ENCODE assay signal across 1 cellular context in the genomic region with DNA sequence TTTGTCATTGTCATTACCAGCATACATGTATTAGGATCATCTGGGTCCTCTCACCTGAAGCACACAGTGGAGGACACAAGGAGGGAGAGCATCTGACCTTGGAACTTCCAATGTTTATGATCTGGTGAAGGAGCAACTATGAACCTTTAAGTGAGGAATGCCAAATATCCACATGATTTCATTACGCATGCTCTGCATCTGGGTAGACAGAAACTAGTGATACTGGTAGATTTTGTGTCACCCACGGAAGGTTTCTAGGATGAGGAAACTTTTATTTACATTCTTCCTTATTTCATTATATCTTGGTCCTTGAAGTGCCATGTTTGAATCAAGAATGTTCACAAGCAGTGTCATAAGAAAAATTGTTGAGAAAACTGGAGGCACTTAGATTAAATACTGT.
TF ChIP-seq lines count a peak whose summit lies in the region.

No MANE protein-coding gene starts in this region.

TF ChIP-seq in IMR-90, 13 proteins besides CTCF, POLR2A, EP300 and RAD21 (continued from another document):
- TF ChIP-seq MAZ (IDR thresholded peaks at IDR 0.05; ENCODE audit: borderline replicate concordance, low read depth, low read length), result no peak
- no peak for TF ChIP-seq CEBPB (IDR thresholded peaks at IDR 0.05; ENCODE audit: low read depth, low read length)
- TF ChIP-seq BHLHE40 (IDR thresholded peaks at IDR 0.05; ENCODE audit: low read depth, low read length), result no peak
- TF ChIP-seq MXI1 (IDR thresholded peaks at IDR 0.05; ENCODE audit: borderline replicate concordance, low read depth, low read length), result no peak
- no peak for TF ChIP-seq FOS (IDR thresholded peaks at IDR 0.05; ENCODE audit: low read depth, low read length)
- TF ChIP-seq NFE2L2 (IDR thresholded peaks at IDR 0.05; ENCODE audit: low read depth, low read length), result no peak
- TF ChIP-seq, protein P1, sequence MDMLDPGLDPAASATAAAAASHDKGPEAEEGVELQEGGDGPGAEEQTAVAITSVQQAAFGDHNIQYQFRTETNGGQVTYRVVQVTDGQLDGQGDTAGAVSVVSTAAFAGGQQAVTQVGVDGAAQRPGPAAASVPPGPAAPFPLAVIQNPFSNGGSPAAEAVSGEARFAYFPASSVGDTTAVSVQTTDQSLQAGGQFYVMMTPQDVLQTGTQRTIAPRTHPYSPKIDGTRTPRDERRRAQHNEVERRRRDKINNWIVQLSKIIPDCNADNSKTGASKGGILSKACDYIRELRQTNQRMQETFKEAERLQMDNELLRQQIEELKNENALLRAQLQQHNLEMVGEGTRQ (IDR thresholded peaks at IDR 0.05; ENCODE audit: low read depth, low read length), result no peak
- TF ChIP-seq RFX5 (IDR thresholded peaks at IDR 0.05; ENCODE audit: low read depth, low read length), result no peak
- TF ChIP-seq, protein P2, sequence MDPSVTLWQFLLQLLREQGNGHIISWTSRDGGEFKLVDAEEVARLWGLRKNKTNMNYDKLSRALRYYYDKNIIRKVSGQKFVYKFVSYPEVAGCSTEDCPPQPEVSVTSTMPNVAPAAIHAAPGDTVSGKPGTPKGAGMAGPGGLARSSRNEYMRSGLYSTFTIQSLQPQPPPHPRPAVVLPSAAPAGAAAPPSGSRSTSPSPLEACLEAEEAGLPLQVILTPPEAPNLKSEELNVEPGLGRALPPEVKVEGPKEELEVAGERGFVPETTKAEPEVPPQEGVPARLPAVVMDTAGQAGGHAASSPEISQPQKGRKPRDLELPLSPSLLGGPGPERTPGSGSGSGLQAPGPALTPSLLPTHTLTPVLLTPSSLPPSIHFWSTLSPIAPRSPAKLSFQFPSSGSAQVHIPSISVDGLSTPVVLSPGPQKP (IDR thresholded peaks at IDR 0.05; ENCODE audit: borderline replicate concordance, low read depth, low read length), result no peak
- TF ChIP-seq MAFK (IDR thresholded peaks at IDR 0.05; ENCODE audit: low read depth, low read length), result no peak
- TF ChIP-seq CHD1 (IDR thresholded peaks at IDR 0.05; ENCODE audit: low read depth, low read length), result no peak
- no peak for TF ChIP-seq RCOR1 (IDR thresholded peaks at IDR 0.05; ENCODE audit: insufficient replicate concordance, low read length)
